In genomic region chr9:96418074-96418919, GRCh38 we compare ENCODE assay signal across 8 cellular contexts. TPM values are rescaled to one million over a fixed set of nuclear protein-coding genes. Genes with fewer than 3 reads are reported as not detected.
DNase-seq lines count a peak whose midpoint lies in the region; ATAC-seq and TF ChIP-seq lines count a peak whose summit lies in the region.

Gene ZNF367, minus strand, starts transcription at chr9:96418370. Its CDS starts 338 bp downstream, at chr9:96418032.

- DNase-seq in NCI-H1417 (lab: John Stamatoyannopoulos, UW) (peak; percentile 90 to 100 (median 99)), Right ventricle myocardium inferior (ENCODE audit: missing footprints) (peak; percentile 99), tibial nerve (ENCODE audit: low spot score in 2 of 2) (peak; percentile 95 to 98)
- peak; percentile 95 for DNase-seq in activated naive CD8-positive, alpha-beta T cell treated with anti-CD3 and anti-CD28 coated beads, Interleukin-2, amount 10 ng/mL, durations not matched to agents 7 days and 5 days

- H3K27ac ChIP-seq in SU-DHL-6 (ENCODE audit: low read depth, low read length), result peak within 1 kb of the TSS; percentile 97
- H3K27ac ChIP-seq in parathyroid adenoma, result peak within 1 kb of the TSS; percentile 91
- peak within 1 kb of the TSS; percentile 97 to 100 (median 100) for H3K27ac ChIP-seq in tibial nerve

- H3K4me2 ChIP-seq in SU-DHL-6 (ENCODE audit: low read depth, low read length, poor library complexity, severe bottlenecking) (peak within 1 kb of the TSS; percentile 98), parathyroid adenoma (ENCODE audit: low read length) (peak within 1 kb of the TSS; percentile 97)

- no peaks in the 10 kb centered on the region for H3K27me3 ChIP-seq in SU-DHL-6 (ENCODE audit: low read length)
- no peaks in the 10 kb centered on the region for H3K27me3 ChIP-seq in parathyroid adenoma (ENCODE audit: control insufficient read depth, insufficient read depth, low read length)
- H3K27me3 ChIP-seq in tibial nerve, result no peaks in the 10 kb centered on the region

- H3K9me3 ChIP-seq in SU-DHL-6 (ENCODE audit: insufficient read depth, low read length), result no peaks in the 10 kb centered on the region
- H3K9me3 ChIP-seq in parathyroid adenoma (ENCODE audit: control insufficient read depth, low read length), result no peaks in the 10 kb centered on the region
- no peaks in the 10 kb centered on the region for H3K9me3 ChIP-seq in tibial nerve

- intact Hi-C loops in Right ventricle myocardium inferior (cut with DNase I), result loop anchor here (1.0 to 5.0 kb wide), 4 partner anchors 33 to 236 kb away; partner anchors contain the start of genes HABP4 and SLC35D2

- ATAC-seq in HG02763 (IDR thresholded peaks at IDR 0.05; ENCODE audit: unreplicated experiment) (peak; percentile 62), Right ventricle myocardium inferior (peak; percentile 93)
- peak; percentile 83 for ATAC-seq in activated naive CD8-positive, alpha-beta T cell treated with anti-CD3 and anti-CD28 coated beads, Interleukin-2, amount 10 ng/mL, durations not matched to agents 7 days and 5 days (ENCODE audit: low read depth)

- H3K4me3 Mint-ChIP-seq in activated naive CD8-positive, alpha-beta T cell treated with anti-CD3 and anti-CD28 coated beads, Interleukin-2, amount 10 ng/mL, durations not matched to agents 7 days and 5 days, result peak within 1 kb of the TSS; percentile 96

- 0 to 1% methylated on average over 23 to 43 of the region's 100 CpGs for WGBS in tibial nerve, 2 donors

- H3K9ac ChIP-seq in SU-DHL-6 (ENCODE audit: low read length) (peak within 1 kb of the TSS; percentile 100), parathyroid adenoma (no peak within 1 kb of the TSS)

- H3K4me1 Mint-ChIP-seq in activated naive CD8-positive, alpha-beta T cell treated with anti-CD3 and anti-CD28 coated beads, Interleukin-2, amount 10 ng/mL, durations not matched to agents 7 days and 5 days, result peaks cover 32% of the 10 kb centered on the region

- H2AFZ ChIP-seq in SU-DHL-6 (ENCODE audit: low read depth, low read length, severe bottlenecking) (peak within 1 kb of the TSS; percentile 78), parathyroid adenoma (peak within 1 kb of the TSS; percentile 95)

- POLR2A ChIA-PET in activated naive CD8-positive, alpha-beta T cell treated with anti-CD3 and anti-CD28 coated beads, Interleukin-2, amount 10 ng/mL, durations not matched to agents 7 days and 5 days (lab: Charles Lee), result interaction anchor here (0.7 to 2.6 kb wide), 4 partner anchors 20 to 1592 kb away, joined by 3 to 16 read pairs (median 6); partner anchors contain the start of genes HABP4 and PRXL2C

- no peak for TF ChIP-seq CTCF in GM12875 (IDR thresholded peaks at IDR 0.05; ENCODE audit: borderline replicate concordance, insufficient read depth, low read depth, low read length)
- no peak for TF ChIP-seq CTCF in SU-DHL-6 (IDR thresholded peaks at IDR 0.05; ENCODE audit: insufficient read depth, low read length, poor library complexity, severe bottlenecking)
- TF ChIP-seq CTCF in parathyroid adenoma (IDR thresholded peaks at IDR 0.05), result no peak
- peak in 1 of 5 experiments; percentile 7 for TF ChIP-seq CTCF in tibial nerve (IDR thresholded peaks at IDR 0.05)

- TF ChIP-seq EP300 in tibial nerve (IDR thresholded peaks at IDR 0.05), result peak; percentile 24 to 66

- peaks cover 7% of the 10 kb centered on the region for H3K36me3 ChIP-seq in SU-DHL-6 (ENCODE audit: low read length)
- H3K36me3 ChIP-seq in parathyroid adenoma (ENCODE audit: control insufficient read depth, insufficient read depth, low read length), result no peaks in the 10 kb centered on the region
- no peaks in the 10 kb centered on the region for H3K36me3 ChIP-seq in tibial nerve

- H3K79me2 ChIP-seq in SU-DHL-6 (ENCODE audit: insufficient read depth, low read length) (peaks cover 40% of the 10 kb centered on the region), parathyroid adenoma (no peaks in the 10 kb centered on the region)

- H3K36me3 Mint-ChIP-seq in activated naive CD8-positive, alpha-beta T cell treated with anti-CD3 and anti-CD28 coated beads, Interleukin-2, amount 10 ng/mL, durations not matched to agents 7 days and 5 days, result peaks cover 6% of the 10 kb centered on the region

- H3K4me1 ChIP-seq in parathyroid adenoma (peaks cover 6% of the 10 kb centered on the region), tibial nerve (peaks cover 6 to 33% (median 25%) of the 10 kb centered on the region in 4 donors)

- H3K9me2 ChIP-seq in SU-DHL-6 (replicated peaks; ENCODE audit: insufficient read depth, low read length), result no peaks in the 10 kb centered on the region

- peaks cover 28% of the 10 kb centered on the region for H3F3A ChIP-seq in SU-DHL-6 (ENCODE audit: insufficient read depth)

- H3K27me3 Mint-ChIP-seq in activated naive CD8-positive, alpha-beta T cell treated with anti-CD3 and anti-CD28 coated beads, Interleukin-2, amount 10 ng/mL, durations not matched to agents 7 days and 5 days, result no peaks in the 10 kb centered on the region

- H4K20me1 ChIP-seq in SU-DHL-6 (ENCODE audit: low read depth, low read length), result no peaks in the 10 kb centered on the region; the same call in 1 of the 2 replicates

- H3K4me3 ChIP-seq in GM12875 (ENCODE audit: low read depth, low read length), result peak within 1 kb of the TSS; percentile 96
- peak within 1 kb of the TSS; percentile 82 for H3K4me3 ChIP-seq in SU-DHL-6 (ENCODE audit: insufficient read depth, low read length, poor library complexity, severe bottlenecking)
- H3K4me3 ChIP-seq in parathyroid adenoma (ENCODE audit: low read depth, low read length), result peak within 1 kb of the TSS; percentile 81
- peak within 1 kb of the TSS; percentile 67 to 98 (median 86) for H3K4me3 ChIP-seq in tibial nerve

- H3K27ac Mint-ChIP-seq in activated naive CD8-positive, alpha-beta T cell treated with anti-CD3 and anti-CD28 coated beads, Interleukin-2, amount 10 ng/mL, durations not matched to agents 7 days and 5 days, result peak within 1 kb of the TSS; percentile 91

- no peaks in the 10 kb centered on the region for H3K9me3 Mint-ChIP-seq in activated naive CD8-positive, alpha-beta T cell treated with anti-CD3 and anti-CD28 coated beads, Interleukin-2, amount 10 ng/mL, durations not matched to agents 7 days and 5 days

- TF ChIP-seq POLR2A in tibial nerve (IDR thresholded peaks at IDR 0.05), result peak in 1 of 2 donors; percentile 50

RNA-seq across cellular contexts. Expression of gene ZNF367, which starts in this region (rescaled TPM):
- 10 to 100 TPM; 26.0 to 27.3 TPM for total RNA-seq in activated naive CD8-positive, alpha-beta T cell treated with anti-CD3 and anti-CD28 coated beads, Interleukin-2, amount 10 ng/mL, durations not matched to agents 7 days and 5 days
- total RNA-seq in Right ventricle myocardium inferior, result 4.3 TPM
- 1 to 10 TPM; 2.5 to 4.3 (median 3.1) TPM for total RNA-seq in tibial nerve

Comparison
In these comparisons a context has a peak if more than half of its experiments do, and no peak if none do; other contexts are left out.
1. Peak in every context shown above with its lines: DNase-seq, ATAC-seq, H3K4me3 ChIP-seq and H3K27ac ChIP-seq.